In genomic region chr3:130412991-130413390, GRCh38 we compare ENCODE assay signal across 34 cellular contexts.
"Had no signal": no experiment of that assay in that cellular context is flagged by ENCODE, and none has a peak within 500 bp of the region (broad histone marks: within the 10 kb centered on the region; RNA-seq: fewer than 3 reads in every experiment).

No MANE protein-coding gene starts in this region.

- H3K4me3 ChIP-seq: ascending aorta, cardiac muscle cell had no signal

- H3K4me1 Mint-ChIP-seq: activated B cell treated with CpG ODN at 0.5 μM for 24 hours; activated CD4-positive, alpha-beta T cell treated with anti-CD3 and anti-CD28 coated beads, Interleukin-2, amount 10 ng/mL, durations not matched to agents 24 days and 14 days; activated naive CD4-positive, alpha-beta T cell treated with anti-CD3 and anti-CD28 coated beads, Interleukin-2, amount 10 ng/mL, durations not matched to agents 7 days and 5 days; activated naive CD4-positive, alpha-beta T cell treated with anti-CD3 and anti-CD28 coated beads, Interleukin-2, amount 50 U/mL, for 24 hours; activated naive CD8-positive, alpha-beta T cell treated with anti-CD3 and anti-CD28 coated beads, Interleukin-2, amount 10 ng/mL, durations not matched to agents 7 days and 5 days; activated naive CD8-positive, alpha-beta T cell treated with anti-CD3 and anti-CD28 coated beads, Interleukin-2, amount 50 U/mL, for 24 hours; brain; central memory CD8-positive, alpha-beta T cell had no signal

- DNase-seq: activated B cell treated with CpG ODN at 0.5 μM for 24 hours; activated CD4-positive, alpha-beta memory T cell treated with anti-CD3 and anti-CD28 coated beads for 36 hours; activated CD4-positive, alpha-beta T cell treated with anti-CD3 and anti-CD28 coated beads for 4 hours; activated CD4-positive, alpha-beta T cell treated with anti-CD3 and anti-CD28 coated beads, Interleukin-2, amount 10 ng/mL, durations not matched to agents 24 days and 14 days; activated CD4-positive, alpha-beta T cell treated with anti-CD3 and anti-CD28 coated beads, Interleukin-2, amount 50 U/mL, for 1 hour; activated CD4-positive, alpha-beta T cell treated with anti-CD3 and anti-CD28 coated beads, Interleukin-2, amount 50 U/mL, for 4 hours; activated CD4-positive, CD25-positive, alpha-beta regulatory T cell treated with anti-CD3 and anti-CD28 coated beads, Interleukin-2, amount 50 U/mL, for 72 hours; activated CD8-positive, alpha-beta memory T cell treated with anti-CD3 and anti-CD28 coated beads, Interleukin-2, amount 50 U/mL, for 4 hours; activated CD8-positive, alpha-beta T cell treated with anti-CD3 and anti-CD28 coated beads for 36 hours; activated effector memory CD4-positive, alpha-beta T cell treated with Interleukin-2 at 50 U/mL for 16 hours; activated gamma-delta T cell; activated naive CD4-positive, alpha-beta T cell treated with anti-CD3 and anti-CD28 coated beads, Interleukin-2, amount 10 ng/mL, durations not matched to agents 7 days and 5 days; activated naive CD4-positive, alpha-beta T cell treated with Interleukin-2 at 50 U/mL for 16 hours; activated naive CD8-positive, alpha-beta T cell treated with anti-CD3 and anti-CD28 coated beads, Interleukin-2, amount 10 ng/mL, durations not matched to agents 7 days and 5 days; activated naive CD8-positive, alpha-beta T cell treated with anti-CD3 and anti-CD28 coated beads, Interleukin-2, amount 50 U/mL, for 24 hours; activated T-cell treated with anti-CD3 and anti-CD28 coated beads, Interleukin-2, amount 50 U/mL, for 24 hours; activated T-cell treated with anti-CD3 and anti-CD28 coated beads, Interleukin-2, amount 50 U/mL, for 48 hours; amygdala; anterior cingulate cortex; caudate nucleus; cerebellar nuclear complex; T-helper 1 cell; T-helper 2 cell; T-helper 9 cell had no signal

- H3K27me3 ChIP-seq: ascending aorta, cardiac muscle cell had no signal

- H3K4me3 Mint-ChIP-seq: activated B cell treated with CpG ODN at 0.5 μM for 24 hours; activated CD4-positive, alpha-beta memory T cell treated with anti-CD3 and anti-CD28 coated beads for 36 hours; activated CD4-positive, alpha-beta T cell treated with anti-CD3 and anti-CD28 coated beads, Interleukin-2, amount 10 ng/mL, durations not matched to agents 24 days and 14 days; activated CD8-positive, alpha-beta T cell treated with anti-CD3 and anti-CD28 coated beads for 36 hours; activated naive CD4-positive, alpha-beta T cell treated with anti-CD3 and anti-CD28 coated beads, Interleukin-2, amount 10 ng/mL, durations not matched to agents 7 days and 5 days; activated naive CD4-positive, alpha-beta T cell treated with anti-CD3 and anti-CD28 coated beads, Interleukin-2, amount 50 U/mL, for 24 hours; activated naive CD8-positive, alpha-beta T cell; activated naive CD8-positive, alpha-beta T cell treated with anti-CD3 and anti-CD28 coated beads, Interleukin-2, amount 10 ng/mL, durations not matched to agents 7 days and 5 days; activated naive CD8-positive, alpha-beta T cell treated with anti-CD3 and anti-CD28 coated beads, Interleukin-2, amount 50 U/mL, for 24 hours; activated T-cell treated with anti-CD3 and anti-CD28 coated beads, Interleukin-2, amount 50 U/mL, for 24 hours; brain; central memory CD8-positive, alpha-beta T cell; T-helper 1 cell treated with Interleukin-12 subunit alpha and Interleukin-12 subunit beta and Interleukin-4 antibody, amounts not matched to agents 30 μg/mL and 1 μg/mL, for 36 hours; T-helper 2 cell treated with Interferon-gamma antibody and Interleukin-4, amounts not matched to agents 5 μg/mL and 100 μg/mL, for 36 hours had no signal

- H3K4me1 ChIP-seq: ascending aorta had no signal

- H3K27me3 Mint-ChIP-seq: activated CD4-positive, alpha-beta T cell treated with anti-CD3 and anti-CD28 coated beads, Interleukin-2, amount 10 ng/mL, durations not matched to agents 24 days and 14 days; activated naive CD4-positive, alpha-beta T cell treated with anti-CD3 and anti-CD28 coated beads, Interleukin-2, amount 10 ng/mL, durations not matched to agents 7 days and 5 days had no signal

- H3K27ac Mint-ChIP-seq: activated B cell treated with CpG ODN at 0.5 μM for 24 hours; activated CD4-positive, alpha-beta memory T cell treated with anti-CD3 and anti-CD28 coated beads for 36 hours; activated CD4-positive, alpha-beta T cell treated with anti-CD3 and anti-CD28 coated beads, Interleukin-2, amount 10 ng/mL, durations not matched to agents 24 days and 14 days; activated CD8-positive, alpha-beta T cell treated with anti-CD3 and anti-CD28 coated beads for 36 hours; activated naive CD4-positive, alpha-beta T cell treated with anti-CD3 and anti-CD28 coated beads, Interleukin-2, amount 10 ng/mL, durations not matched to agents 7 days and 5 days; activated naive CD4-positive, alpha-beta T cell treated with anti-CD3 and anti-CD28 coated beads, Interleukin-2, amount 50 U/mL, for 24 hours; activated naive CD8-positive, alpha-beta T cell; activated naive CD8-positive, alpha-beta T cell treated with anti-CD3 and anti-CD28 coated beads, Interleukin-2, amount 50 U/mL, for 24 hours; activated T-cell treated with anti-CD3 and anti-CD28 coated beads, Interleukin-2, amount 50 U/mL, for 24 hours; activated T-helper 2 cell treated with anti-CD3 and anti-CD28 coated beads, Interferon-gamma antibody, Interleukin-2, Interleukin-4, amounts not matched to agents 10 μg/mL and 5 μg/mL and 100 μg/mL, durations not matched to agents 14 hours and 24 hours and 36 hours; brain; T-helper 1 cell treated with Interleukin-12 subunit alpha and Interleukin-12 subunit beta and Interleukin-4 antibody, amounts not matched to agents 30 μg/mL and 1 μg/mL, for 36 hours; T-helper 2 cell treated with Interferon-gamma antibody and Interleukin-4, amounts not matched to agents 5 μg/mL and 100 μg/mL, for 36 hours had no signal

- H3K9me3 ChIP-seq: ascending aorta had no signal

- H3K36me3 Mint-ChIP-seq: activated CD4-positive, alpha-beta memory T cell treated with anti-CD3 and anti-CD28 coated beads for 36 hours; activated naive CD4-positive, alpha-beta T cell treated with anti-CD3 and anti-CD28 coated beads, Interleukin-2, amount 10 ng/mL, durations not matched to agents 7 days and 5 days; activated naive CD4-positive, alpha-beta T cell treated with anti-CD3 and anti-CD28 coated beads, Interleukin-2, amount 50 U/mL, for 24 hours; activated naive CD8-positive, alpha-beta T cell; activated naive CD8-positive, alpha-beta T cell treated with anti-CD3 and anti-CD28 coated beads, Interleukin-2, amount 10 ng/mL, durations not matched to agents 7 days and 5 days; brain had no signal

- H3K36me3 ChIP-seq: ascending aorta, cardiac muscle cell had no signal

- H3K27ac ChIP-seq: ascending aorta, cardiac muscle cell, VCaP had no signal

- ATAC-seq: activated CD8-positive, alpha-beta T cell treated with anti-CD3 and anti-CD28 coated beads for 36 hours; activated naive CD8-positive, alpha-beta T cell treated with anti-CD3 and anti-CD28 coated beads, Interleukin-2, amount 50 U/mL, for 24 hours had no signal

- H3K9me3 Mint-ChIP-seq: activated naive CD8-positive, alpha-beta T cell treated with anti-CD3 and anti-CD28 coated beads, Interleukin-2, amount 10 ng/mL, durations not matched to agents 7 days and 5 days had no signal
